Comparison of ENCODE assay signal across 16 cellular contexts in genomic region chr15:39586387-39587171, GRCh38. TPM values are rescaled to one million over a fixed set of nuclear protein-coding genes. Genes with fewer than 3 reads are reported as not detected.
DNase-seq lines count a peak whose midpoint lies in the region; ATAC-seq and TF ChIP-seq lines count a peak whose summit lies in the region.
"Had no signal": no experiment of that assay in that cellular context is flagged by ENCODE, and none has a peak within 500 bp of the region (broad histone marks: within the 10 kb centered on the region; RNA-seq: fewer than 3 reads in every experiment).

No MANE protein-coding gene starts in this region.

- H3K27me3 ChIP-seq in left lung (peaks cover 0 to 11% of the 10 kb centered on the region in 2 donors), tibial nerve (no peaks in the 10 kb centered on the region)
- H3K27me3 ChIP-seq: foreskin keratinocyte, MG63 had no signal

- DNase-seq in T-helper 2 cell treated with Interferon-gamma antibody and Interleukin-4, amounts not matched to agents 5 μg/mL and 100 μg/mL, for 36 hours (ENCODE audit: low spot score), result no peak
- DNase-seq in T-helper 2 cell (no peak), dedifferentiated amniotic fluid mesenchymal stem cell (ENCODE audit: extremely low spot score) (peak; percentile 49), left lung (no peak), tibial nerve (ENCODE audit: low spot score in 2 of 2) (peak in 1 of 2 donors; percentile 48), mesenteric fat pad (ENCODE audit: low spot score) (no peak), amniotic stem cell (lab: John Stamatoyannopoulos, UW) (no peak)
- DNase-seq in stimulated activated CD4-positive, alpha-beta T cell treated with anti-CD3 and anti-CD28 coated beads, Interleukin-4, amount 100 ng/mL, for 1 hour, result no peak
- DNase-seq: activated T-cell treated with anti-CD3 and anti-CD28 coated beads for 4 hours, aorta, MG63, NCI-H345, WERI-Rb-1 had no signal

- peaks cover 34% of the 10 kb centered on the region for H3K27me3 Mint-ChIP-seq in T-helper 2 cell treated with Interferon-gamma antibody and Interleukin-4, amounts not matched to agents 5 μg/mL and 100 μg/mL, for 36 hours (ENCODE audit: low read depth)

- peak; percentile 6 for ATAC-seq in left lung
- ATAC-seq: foreskin keratinocyte had no signal

- peak overlapping the region; percentile 7 for H3K27ac Mint-ChIP-seq in T-helper 2 cell treated with Interferon-gamma antibody and Interleukin-4, amounts not matched to agents 5 μg/mL and 100 μg/mL, for 36 hours

- no peak overlapping the region for H3K27ac ChIP-seq in left lung
- peak overlapping the region; percentile 32 to 95 (median 66) for H3K27ac ChIP-seq in tibial nerve
- H3K27ac ChIP-seq: foreskin keratinocyte, parathyroid adenoma, thoracic aorta, WERI-Rb-1 had no signal

- TF ChIP-seq EP300 in tibial nerve (IDR thresholded peaks at IDR 0.05), result peak in 1 of 2 donors; percentile 44

- no peaks in the 10 kb centered on the region for H3K36me3 Mint-ChIP-seq in T-helper 2 cell treated with Interferon-gamma antibody and Interleukin-4, amounts not matched to agents 5 μg/mL and 100 μg/mL, for 36 hours (ENCODE audit: low read depth)

- TF ChIP-seq CTCF in left lung (IDR thresholded peaks at IDR 0.05) (no peak), tibial nerve (IDR thresholded peaks at IDR 0.05) (no peak)

- TF ChIP-seq POLR2A in tibial nerve (IDR thresholded peaks at IDR 0.05), result no peak

- peaks cover 4 to 91% of the 10 kb centered on the region in 2 donors for H3K36me3 ChIP-seq in left lung
- peaks cover 7 to 97% (median 20%) of the 10 kb centered on the region in 3 donors for H3K36me3 ChIP-seq in tibial nerve
- H3K36me3 ChIP-seq: WERI-Rb-1 had no signal

- H3K4me3 Mint-ChIP-seq in T-helper 2 cell treated with Interferon-gamma antibody and Interleukin-4, amounts not matched to agents 5 μg/mL and 100 μg/mL, for 36 hours, result no peak overlapping the region

- H3K9me3 ChIP-seq in left lung (no peaks in the 10 kb centered on the region), tibial nerve (no peaks in the 10 kb centered on the region)
- H3K9me3 ChIP-seq: MG63, thoracic aorta had no signal

- H3K4me1 Mint-ChIP-seq in T-helper 2 cell treated with Interferon-gamma antibody and Interleukin-4, amounts not matched to agents 5 μg/mL and 100 μg/mL, for 36 hours (ENCODE audit: low read depth), result peaks cover 3% of the 10 kb centered on the region

- no peaks in the 10 kb centered on the region for H3K9me3 Mint-ChIP-seq in T-helper 2 cell treated with Interferon-gamma antibody and Interleukin-4, amounts not matched to agents 5 μg/mL and 100 μg/mL, for 36 hours

- H3K4me1 ChIP-seq in left lung, result peaks cover 3 to 17% of the 10 kb centered on the region in 2 donors
- H3K4me1 ChIP-seq in tibial nerve, result peaks cover 0 to 93% (median 44%) of the 10 kb centered on the region in 4 donors
- H3K4me1 ChIP-seq: foreskin keratinocyte, parathyroid adenoma had no signal

- intact Hi-C loops in left lung (cut with DNase I), result loop anchor here in 1 of 2 donors (10.0 kb wide), 2 partner anchors 168 to 412 kb away; no protein-coding TSS in a partner anchor

- H3K4me3 ChIP-seq in left lung (no peak overlapping the region), tibial nerve (peak overlapping the region; percentile 6 to 78 (median 44))
- H3K4me3 ChIP-seq: thoracic aorta had no signal

- WGBS in tibial nerve, 2 donors, result 27 to 40% methylated on average over 11 of the region's 11 CpGs

RNA-seq across cellular contexts. Expression of gene THBS1, which starts 5.7 kb away (rescaled TPM):
- 100 to 1,000 TPM; 498 to 570 TPM for total RNA-seq in left lung
- total RNA-seq in tibial nerve, result 1,000 to 10,000 TPM; 1,850 to 2,559 (median 1,931) TPM
- 4,139 TPM for total RNA-seq in mesenteric fat pad

Comparison
In these comparisons a context has a peak if more than half of its experiments do, and no peak if none do; other contexts are left out.
1. H3K27ac ChIP-seq: peak in tibial nerve (4 of 4); none in left lung (0 of 2).
2. H3K4me3 ChIP-seq: peak in tibial nerve (4 of 4); none in left lung (0 of 2).